In genomic region chr20:60895363-60896079, GRCh38 we compare ENCODE assay signal across 21 cellular contexts.
DNase-seq lines count a peak whose midpoint lies in the region; ATAC-seq, FAIRE-seq and TF ChIP-seq lines count a peak whose summit lies in the region.
"Had no signal": no experiment of that assay in that cellular context is flagged by ENCODE, and none has a peak within 500 bp of the region (broad histone marks: within the 10 kb centered on the region; RNA-seq: fewer than 3 reads in every experiment).

No MANE protein-coding gene starts in this region.

- no peak overlapping the region for H3K27ac Mint-ChIP-seq in astrocyte (ENCODE audit: unreplicated experiment)
- H3K27ac Mint-ChIP-seq: CD4-positive, alpha-beta memory T cell had no signal

- H3K4me2 ChIP-seq in astrocyte (ENCODE audit: low read length) (no peak overlapping the region), H1 (ENCODE audit: insufficient read depth in 1 of 2, low read depth in 2 of 2, low read length in 2 of 2) (no peak overlapping the region)
- H3K4me2 ChIP-seq: A549 had no signal

- DNase-seq in GM12891 (ENCODE audit: insufficient read length, low spot score), result no peak
- DNase-seq in astrocyte (ENCODE audit: low read depth), result no peak
- no peak for DNase-seq in H1 (ENCODE audit: low read depth in 1 of 2, low spot score in 2 of 2)
- DNase-seq in NOMO-1 (lab: John Stamatoyannopoulos, UW; ENCODE audit: unreplicated experiment in 2 of 2), result no peak
- DNase-seq in heart right ventricle, result no peak
- no peak for DNase-seq in AG08395 (ENCODE audit: low spot score)
- DNase-seq: 8988T; ACHN; C1 segment of cervical spinal cord; Calu3; CD4-positive, alpha-beta memory T cell; COR-L47; DMS53; DND-41; GOT3; H7; HCEC 1CT had no signal

- peak; percentile 28 for FAIRE-seq in GM12891 (lab: Jason Lieb, UNC)
- FAIRE-seq in astrocyte (lab: Jason Lieb, UNC), result peak; percentile 5
- FAIRE-seq in H1 (lab: Jason Lieb, UNC), result no peak
- FAIRE-seq: A549, G401.6 had no signal

- H3K23ac ChIP-seq in H1 (ENCODE audit: insufficient read length), result no peak overlapping the region

- 0 out of 2 replicates have a peak overlapping the region, but pooled peaks have one; percentile 3 for H2BK20ac ChIP-seq in H1 (ENCODE audit: low read length)

- H3K9ac ChIP-seq in astrocyte (ENCODE audit: low read length) (no peak overlapping the region), H1 (replicated peaks in 1 of 4; ENCODE audit: extremely low read depth in 1 of 4, low read depth in 3 of 4, low read length in 3 of 4) (no peak overlapping the region)

- H3K27me3 Mint-ChIP-seq in astrocyte (ENCODE audit: low read depth, unreplicated experiment), result peaks cover 3% of the 10 kb centered on the region
- H3K27me3 Mint-ChIP-seq: CD4-positive, alpha-beta memory T cell had no signal

- H3K36me3 ChIP-seq in HEK293 (ENCODE audit: control insufficient read depth in 2 of 2, insufficient read depth in 1 of 2, low read length in 2 of 2) (no peaks in the 10 kb centered on the region), astrocyte (ENCODE audit: insufficient read depth, low read length) (no peaks in the 10 kb centered on the region), H1 (ENCODE audit: control insufficient read depth in 2 of 4, insufficient read depth in 4 of 4, low read length in 3 of 4) (no peaks in the 10 kb centered on the region), heart right ventricle (no peaks in the 10 kb centered on the region)

- peak overlapping the region; percentile 76; the same call in 1 of the 2 replicates for H2AK5ac ChIP-seq in H1 (ENCODE audit: low read depth, low read length)

- H3K56ac ChIP-seq in H1 (replicated peaks; ENCODE audit: insufficient read length, low read depth, low read length), result peak overlapping the region; percentile 42

- H3K4ac ChIP-seq in H1 (replicated peaks; ENCODE audit: insufficient read length, low read depth, low read length), result peak overlapping the region; percentile 16

- no peak for TF ChIP-seq RAD21 in H1 (IDR thresholded peaks at IDR 0.05 in 1 of 2, conservative IDR thresholded peaks at IDR 0.05 in 1 of 2; ENCODE audit: low read depth in 2 of 2, low read length in 2 of 2)

- POLR2A ChIA-PET in HEK293 (lab: Yijun Ruan, JAX) (no interaction called here), H1 (lab: Charles Lee; ENCODE audit: partially characterized antibody) (no interaction called here)

- intact Hi-C loops in heart right ventricle (cut with DNase I), result no loop called here

- H2AFZ ChIP-seq in astrocyte (ENCODE audit: low read depth, low read length), result no peak overlapping the region
- H2AFZ ChIP-seq in H1 (ENCODE audit: low read length), result no peak overlapping the region

- H3K27me3 ChIP-seq in astrocyte (ENCODE audit: insufficient read depth, low read length) (no peaks in the 10 kb centered on the region), H1 (replicated peaks in 1 of 4; ENCODE audit: control insufficient read depth in 3 of 4, extremely low read depth in 1 of 4, insufficient read depth in 3 of 4, low read length in 3 of 4) (no peaks in the 10 kb centered on the region; a peak in 2 of 7 replicates), heart right ventricle (peaks cover 0 to 15% (median 0%) of the 10 kb centered on the region in 7 donors)

- H3K27ac ChIP-seq in HEK293 (ENCODE audit: extremely low read depth, low read depth, low read length) (no peak overlapping the region), astrocyte (ENCODE audit: low read depth, low read length) (no peak overlapping the region), H1 (ENCODE audit: low read depth, low read length) (no peak overlapping the region), heart right ventricle (no peak overlapping the region)
- H3K27ac ChIP-seq: A549 had no signal

- no peak overlapping the region for H3K4me3 Mint-ChIP-seq in astrocyte (ENCODE audit: unreplicated experiment)
- H3K4me3 Mint-ChIP-seq: CD4-positive, alpha-beta memory T cell had no signal

- no peaks in the 10 kb centered on the region for H4K20me1 ChIP-seq in astrocyte (ENCODE audit: insufficient read depth, low read length)
- peaks cover 0 to 4% of the 10 kb centered on the region in 2 experiments for H4K20me1 ChIP-seq in H1 (replicated peaks in 1 of 2; ENCODE audit: control insufficient read depth in 1 of 2, insufficient read depth in 2 of 2, low read length in 2 of 2)

- no peak for TF ChIP-seq EP300 in H1 (IDR thresholded peaks at IDR 0.05; ENCODE audit: borderline replicate concordance in 1 of 2, low read depth in 2 of 2, low read length in 2 of 2)

- no peak for TF ChIP-seq POLR2A in GM12891 (IDR thresholded peaks at IDR 0.05; ENCODE audit: low read depth, low read length)
- TF ChIP-seq POLR2A in H1 (IDR thresholded peaks at IDR 0.05; ENCODE audit: control extremely low read depth in 1 of 2, low read depth in 2 of 2, low read length in 2 of 2), result no peak

- H4K8ac ChIP-seq in H1 (ENCODE audit: extremely low read depth, insufficient read depth, low read length), result no peak overlapping the region

- H2BK15ac ChIP-seq in H1 (ENCODE audit: low read length), result no peak overlapping the region

- H3K36me3 Mint-ChIP-seq in astrocyte (ENCODE audit: low read depth, unreplicated experiment), result no peaks in the 10 kb centered on the region
- H3K36me3 Mint-ChIP-seq: CD4-positive, alpha-beta memory T cell had no signal

- H3K4me1 ChIP-seq in HEK293 (ENCODE audit: control insufficient read depth, insufficient read depth, low read length), result no peaks in the 10 kb centered on the region
- no peaks in the 10 kb centered on the region for H3K4me1 ChIP-seq in astrocyte (ENCODE audit: insufficient read depth, low read length)
- H3K4me1 ChIP-seq in H1 (replicated peaks in 1 of 4; ENCODE audit: control insufficient read depth in 3 of 4, insufficient read depth in 4 of 4, low read length in 3 of 4), result peaks cover 0 to 13% (median 8%) of the 10 kb centered on the region in 4 experiments; a peak in 5 of 7 replicates
- H3K4me1 ChIP-seq in heart right ventricle, result no peaks in the 10 kb centered on the region
- H3K4me1 ChIP-seq: A549 had no signal

- no peak overlapping the region for H3K18ac ChIP-seq in H1 (ENCODE audit: extremely low read depth, low read length)

- H3K9me3 ChIP-seq in HEK293 (ENCODE audit: control insufficient read depth, insufficient read depth, low read depth, low read length) (no peaks in the 10 kb centered on the region), astrocyte (ENCODE audit: insufficient read depth, low read depth, low read length) (peaks cover 9% of the 10 kb centered on the region), H1 (ENCODE audit: insufficient read depth in 2 of 2, low read depth in 1 of 2, low read length in 1 of 2) (no peaks in the 10 kb centered on the region; a peak in 1 of 4 replicates), heart right ventricle (peaks cover 0 to 5% (median 0%) of the 10 kb centered on the region in 11 donors)
- H3K9me3 ChIP-seq: A549 had no signal

- CTCF ChIA-PET in HEK293 (lab: Yijun Ruan, JAX) (no interaction called here), H1 (lab: Charles Lee; ENCODE audit: partially characterized antibody) (no interaction called here)

- H3K4me3 ChIP-seq in HEK293 (ENCODE audit: low read depth, low read length) (no peak overlapping the region), astrocyte (ENCODE audit: insufficient read depth, low read depth, low read length) (no peak overlapping the region), H1 (ENCODE audit: extremely low read depth in 1 of 4, insufficient read depth in 2 of 4, low read depth in 3 of 4, low read length in 4 of 4) (no peak overlapping the region), heart right ventricle (no peak overlapping the region)
- H3K4me3 ChIP-seq: A549 had no signal

- no peak overlapping the region for H3K14ac ChIP-seq in H1 (ENCODE audit: insufficient read length)

- H3K23me2 ChIP-seq in H1 (ENCODE audit: low read depth, low read length), result peaks cover 5% of the 10 kb centered on the region; the same call in 1 of the 2 replicates

- peaks cover 4% of the 10 kb centered on the region for H3K4me1 Mint-ChIP-seq in astrocyte (ENCODE audit: low read depth, unreplicated experiment)
- H3K4me1 Mint-ChIP-seq: CD4-positive, alpha-beta memory T cell had no signal

- no peak overlapping the region for H2BK12ac ChIP-seq in H1 (ENCODE audit: low read depth, low read length)

- H3K79me1 ChIP-seq in H1 (ENCODE audit: low read depth, low read length), result no peaks in the 10 kb centered on the region

- H3K9me3 Mint-ChIP-seq in astrocyte (ENCODE audit: unreplicated experiment), result no peaks in the 10 kb centered on the region

- no peak for ATAC-seq in HG03520 (IDR thresholded peaks at IDR 0.05; ENCODE audit: unreplicated experiment)
- no peak for ATAC-seq in heart right ventricle
- ATAC-seq: A549 had no signal

- WGBS in H1 (ENCODE audit: extremely low coverage in 1 of 2, insufficient coverage in 1 of 2, insufficient read length in 1 of 2, insufficient replicate concordance in 2 of 2, low coverage in 1 of 2, low lambda C conversion rate in 2 of 2, missing lambda C conversion rate in 1 of 2), 2 experiments, result 79 to 100% methylated on average over 3 to 5 of the region's 5 CpGs
- WGBS in heart right ventricle, 2 donors, result 89 to 91% methylated on average over 5 of the region's 5 CpGs

- H2BK5ac ChIP-seq in H1 (ENCODE audit: low read depth, low read length), result no peak overlapping the region

- TF ChIP-seq CTCF in HEK293 (tag by site-specific recombination; IDR thresholded peaks at IDR 0.05) (no peak), astrocyte (IDR thresholded peaks at IDR 0.05; ENCODE audit: insufficient read depth, low read depth, low read length) (no peak), H1 (IDR thresholded peaks at IDR 0.05; ENCODE audit: control extremely low read depth in 1 of 3, insufficient read depth in 1 of 3, low read depth in 1 of 3, low read length in 3 of 3) (no peak), heart right ventricle (IDR thresholded peaks at IDR 0.05) (no peak)

- H2BK120ac ChIP-seq in H1 (replicated peaks; ENCODE audit: low read depth, low read length), result no peak overlapping the region

- H4K5ac ChIP-seq in H1 (ENCODE audit: insufficient read length, low read depth, low read length), result no peak overlapping the region

- H3K79me2 ChIP-seq in astrocyte (ENCODE audit: insufficient read depth, low read length), result no peaks in the 10 kb centered on the region
- H3K79me2 ChIP-seq in H1 (ENCODE audit: control insufficient read depth in 1 of 2, insufficient read depth in 2 of 2, low read length in 2 of 2), result no peaks in the 10 kb centered on the region

- H4K91ac ChIP-seq in H1 (replicated peaks; ENCODE audit: insufficient read length, low read length), result no peak overlapping the region

TF ChIP-seq in GM12891, 5 proteins besides CTCF, POLR2A, EP300 and RAD21 (continues in another document):
- no peak for TF ChIP-seq POLR2AphosphoS5 (IDR thresholded peaks at IDR 0.05; ENCODE audit: low read depth, low read length)
- TF ChIP-seq PAX5 (IDR thresholded peaks at IDR 0.05; ENCODE audit: insufficient read depth, low read length, severe bottlenecking), result no peak

TF ChIP-seq in HEK293, 187 proteins besides CTCF, POLR2A, EP300 and RAD21 (continues in another document):
- TF ChIP-seq ZIC2 (tag by site-specific recombination; IDR thresholded peaks at IDR 0.05) (no peak), ZNF221 (tag by site-specific recombination; IDR thresholded peaks at IDR 0.05; ENCODE audit: borderline replicate concordance) (no peak)

TF ChIP-seq in H1, 55 proteins besides CTCF, POLR2A, EP300 and RAD21 (continues in another document):
- no peak for TF ChIP-seq SIRT6 (IDR thresholded peaks at IDR 0.05; ENCODE audit: low read length)
- TF ChIP-seq CBX5 (IDR thresholded peaks at IDR 0.05; ENCODE audit: low read depth, low read length), result no peak
- no peak for TF ChIP-seq CREB1 (IDR thresholded peaks at IDR 0.05)
- no peak for TF ChIP-seq PHF8 (conservative IDR thresholded peaks at IDR 0.05; ENCODE audit: low read depth, low read length)
